In genomic region chr21:45543710-45544448, GRCh38 we compare ENCODE assay signal across 9 cellular contexts. TPM values are rescaled to one million over a fixed set of nuclear protein-coding genes. Genes with fewer than 3 reads are reported as not detected.
DNase-seq lines count a peak whose midpoint lies in the region; ATAC-seq, FAIRE-seq and TF ChIP-seq lines count a peak whose summit lies in the region.
"Had no signal": no experiment of that assay in that cellular context is flagged by ENCODE, and none has a peak within 500 bp of the region (broad histone marks: within the 10 kb centered on the region; RNA-seq: fewer than 3 reads in every experiment).

No MANE protein-coding gene starts in this region.

- H3K27ac ChIP-seq in BLaER1 (peak overlapping the region; percentile 85), HUES48 (ENCODE audit: low read depth, low read length) (peak overlapping the region; percentile 18), K562 (ENCODE audit: extremely low read depth, low read depth, low read length) (no peak overlapping the region), prostate gland (no peak overlapping the region)

- peak overlapping the region; percentile 85 for H3K9ac ChIP-seq in BLaER1
- H3K9ac ChIP-seq in HUES48 (ENCODE audit: low read depth, low read length), result no peak overlapping the region
- H3K9ac ChIP-seq in K562 (ENCODE audit: insufficient read depth in 1 of 2, low read depth in 2 of 2, low read length in 2 of 2), result peak overlapping the region in 1 of 2 experiments; percentile 75; a peak in 2 of 4 replicates

- no peak for TF ChIP-seq CTCF in K562 (IDR thresholded peaks at IDR 0.05 in 2 of 3, conservative IDR thresholded peaks at IDR 0.05 in 1 of 3; ENCODE audit: insufficient read depth in 2 of 3, low read depth in 1 of 3, low read length in 3 of 3)
- no peak for TF ChIP-seq CTCF in prostate gland (IDR thresholded peaks at IDR 0.05)

- intact Hi-C loops in K562 (cut with micrococcal nuclease), result loop anchor here (5.0 kb wide), 1 partner anchor 252 kb away; no protein-coding TSS in a partner anchor
- intact Hi-C loops in prostate gland (cut with DNase I), result no loop called here

- BruUV-seq in K562 (replicated peaks; lab: Mats Ljungman, UMichigan), result no TSS peak

- DNase-seq in K562 (ENCODE audit: extremely low read depth in 1 of 4, low spot score in 3 of 4) (no peak), myocyte (ENCODE audit: low read depth) (peak; percentile 28), prostate gland (ENCODE audit: low spot score) (no peak), NCI-H1092 (lab: John Stamatoyannopoulos, UW) (no peak), SK-N-DZ (ENCODE audit: low spot score) (no peak)
- DNase-seq: NCI-H1417 had no signal

- H3K4me1 ChIP-seq in BLaER1 (peaks cover 48% of the 10 kb centered on the region), HUES48 (ENCODE audit: control insufficient read depth, insufficient read depth, low read length) (0 out of 2 replicates have a peak, but pooled peaks cover 5% of the 10 kb centered on the region), K562 (replicated peaks in 1 of 2; ENCODE audit: control insufficient read depth in 2 of 2, insufficient read depth in 2 of 2, low read length in 2 of 2) (peaks cover 7 to 56% of the 10 kb centered on the region in 2 experiments; a peak in 4 of 5 replicates), prostate gland (replicated peaks) (peaks cover 4% of the 10 kb centered on the region)

- no peak for TF ChIP-seq POLR2A in K562 (conservative IDR thresholded peaks at IDR 0.05)
- no peak for TF ChIP-seq POLR2A in prostate gland (IDR thresholded peaks at IDR 0.05)

- peaks cover 28% of the 10 kb centered on the region for H3K79me2 ChIP-seq in K562 (ENCODE audit: control insufficient read depth, insufficient read depth, low read length)

- no peaks in the 10 kb centered on the region for H3K27me3 ChIP-seq in BLaER1
- no peaks in the 10 kb centered on the region for H3K27me3 ChIP-seq in HUES48 (ENCODE audit: control insufficient read depth, insufficient read depth, low read length)
- peaks cover 0 to 13% of the 10 kb centered on the region in 2 experiments; a peak in 4 of 5 replicates for H3K27me3 ChIP-seq in K562 (ENCODE audit: control insufficient read depth in 2 of 2, insufficient read depth in 2 of 2, low read length in 2 of 2)
- no peaks in the 10 kb centered on the region for H3K27me3 ChIP-seq in prostate gland (replicated peaks; ENCODE audit: insufficient read depth)

- H3K9me1 ChIP-seq in K562 (ENCODE audit: control insufficient read depth, insufficient read depth, low read length), result no peaks in the 10 kb centered on the region

- 62% methylated on average over 20 of the region's 23 CpGs for WGBS in K562 (ENCODE audit: insufficient coverage, low coverage, missing lambda C conversion rate)
- 81% methylated on average over 18 of the region's 23 CpGs for WGBS in prostate gland

- H3K36me3 ChIP-seq in BLaER1 (peaks cover 14% of the 10 kb centered on the region), HUES48 (ENCODE audit: control insufficient read depth, insufficient read depth, low read length) (no peaks in the 10 kb centered on the region), K562 (ENCODE audit: control insufficient read depth, insufficient read depth, low read length) (peaks cover 23% of the 10 kb centered on the region; the same call in 2 of the 3 replicates), prostate gland (no peaks in the 10 kb centered on the region)

- H3K4me2 ChIP-seq in BLaER1 (peak overlapping the region; percentile 99), K562 (ENCODE audit: insufficient read depth, low read length) (no peak overlapping the region)

- H4K20me1 ChIP-seq in BLaER1 (peaks cover 25% of the 10 kb centered on the region), K562 (replicated peaks; ENCODE audit: control insufficient read depth, insufficient read depth, low read length) (no peaks in the 10 kb centered on the region; the same call in 1 of the 2 replicates)

- H3K4me3 ChIP-seq in BLaER1 (peak overlapping the region; percentile 72), HUES48 (ENCODE audit: low read depth, low read length) (no peak overlapping the region), K562 (no peak overlapping the region), prostate gland (no peak overlapping the region)

- TF ChIP-seq RAD21 in K562 (CRISPR knock-in tag; conservative IDR thresholded peaks at IDR 0.05 in 1 of 2, IDR thresholded peaks at IDR 0.05 in 1 of 2), result no peak

- in situ Hi-C loops in K562 (cut with MboI), result no loop called here

- POLR2A ChIA-PET in K562 (lab: Yijun Ruan, JAX), result interaction anchor here (0.6 to 0.8 kb wide), 3 partner anchors 31 to 69 kb away, joined by 3 read pairs; no protein-coding TSS in a partner anchor

- H2AFZ ChIP-seq in K562 (ENCODE audit: low read depth, low read length), result no peak overlapping the region

- ATAC-seq in K562 (no peak), HG02970 (IDR thresholded peaks at IDR 0.05; ENCODE audit: low FRiP score, unreplicated experiment) (no peak)

- TF ChIP-seq EP300 in K562 (IDR thresholded peaks at IDR 0.05; ENCODE audit: low read length), result no peak

- FAIRE-seq in K562 (lab: Jason Lieb, UNC), result peak; percentile 26

- no peaks in the 10 kb centered on the region for H3K9me3 ChIP-seq in BLaER1
- no peaks in the 10 kb centered on the region for H3K9me3 ChIP-seq in HUES48 (ENCODE audit: control insufficient read depth, insufficient read depth, low read length)
- no peaks in the 10 kb centered on the region for H3K9me3 ChIP-seq in K562 (replicated peaks; ENCODE audit: control insufficient read depth, insufficient read depth, low read depth, low read length)
- no peaks in the 10 kb centered on the region for H3K9me3 ChIP-seq in prostate gland

- CTCF ChIA-PET in K562 (lab: Yijun Ruan, JAX; ENCODE audit: low intra/inter-chr PET ratio), result no interaction called here

TF ChIP-seq in K562, 482 proteins besides CTCF, POLR2A, EP300 and RAD21 (continues in another document):
- TF ChIP-seq CBFA2T3 (IDR thresholded peaks at IDR 0.05) (no peak), FOXJ3 (CRISPR knock-in tag; IDR thresholded peaks at IDR 0.05) (no peak), PPARD (CRISPR knock-in tag; IDR thresholded peaks at IDR 0.05) (no peak), RCOR1 (IDR thresholded peaks at IDR 0.05; ENCODE audit: borderline replicate concordance in 1 of 2, low read depth in 2 of 2, low read length in 2 of 2) (no peak), MIER1 (IDR thresholded peaks at IDR 0.05; ENCODE audit: low read depth) (no peak), MAFK (IDR thresholded peaks at IDR 0.05; ENCODE audit: low read length) (no peak), ZNF121 (CRISPR knock-in tag; conservative IDR thresholded peaks at IDR 0.05) (no peak), GTF2E2 (tag; IDR thresholded peaks at IDR 0.05) (no peak), CREB3 (tag; conservative IDR thresholded peaks at IDR 0.05; ENCODE audit: low read depth) (no peak), KAT7 (CRISPR knock-in tag; IDR thresholded peaks at IDR 0.05; ENCODE audit: borderline replicate concordance) (no peak), ZBED1 (IDR thresholded peaks at IDR 0.05) (no peak)
- TF ChIP-seq, protein P1, sequence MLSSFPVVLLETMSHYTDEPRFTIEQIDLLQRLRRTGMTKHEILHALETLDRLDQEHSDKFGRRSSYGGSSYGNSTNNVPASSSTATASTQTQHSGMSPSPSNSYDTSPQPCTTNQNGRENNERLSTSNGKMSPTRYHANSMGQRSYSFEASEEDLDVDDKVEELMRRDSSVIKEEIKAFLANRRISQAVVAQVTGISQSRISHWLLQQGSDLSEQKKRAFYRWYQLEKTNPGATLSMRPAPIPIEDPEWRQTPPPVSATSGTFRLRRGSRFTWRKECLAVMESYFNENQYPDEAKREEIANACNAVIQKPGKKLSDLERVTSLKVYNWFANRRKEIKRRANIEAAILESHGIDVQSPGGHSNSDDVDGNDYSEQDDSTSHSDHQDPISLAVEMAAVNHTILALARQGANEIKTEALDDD (IDR thresholded peaks at IDR 0.05), result no peak

RNA-seq across cellular contexts. Expression of gene SLC19A1, which starts 1.6 kb away (rescaled TPM):
- 43.8 and 108 TPM in 2 replicates for total RNA-seq in K562 (2011; cell fraction: chromatin; rRNA removed; ENCODE audit: low replicate concordance)
- 90.5 and 93.4 TPM in 2 replicates for total RNA-seq in K562 (2011; cell fraction: nucleolus; rRNA removed)
- 52.4 and 63.7 TPM in 2 replicates for total RNA-seq in K562 (2011; cell fraction: nucleoplasm; rRNA removed)
- total RNA-seq in K562 (2014; rRNA removed), result 34.7 and 41.3 TPM in 2 replicates
- total RNA-seq in K562 (2014; rRNA removed; fragmentation: Illumina TruSeq; extraction: Trizol), result 8.0 and 8.7 TPM in 2 replicates
- 18.8 and 21.4 TPM in 2 replicates for total RNA-seq in K562 (2015; rRNA removed; fragmentation: Illumina TruSeq; extraction: Trizol)
- total RNA-seq in K562 (2021), result 88.7 and 91.3 TPM in 2 replicates
- 11.5 and 24.6 TPM in 2 replicates for polyA plus RNA-seq in K562 (2011; rRNA removed)
- polyA plus RNA-seq in K562 (2011; cell fraction: cytosol; rRNA removed), result 20.4 and 78.6 TPM in 2 replicates
- 49.9 and 126 TPM in 2 replicates for polyA plus RNA-seq in K562 (2011; cell fraction: nucleus; rRNA removed)
- polyA plus RNA-seq in K562 (2012), result 20.5 and 34.6 TPM in 2 replicates
- polyA plus RNA-seq in K562 (2014; fragmentation: Illumina TruSeq; extraction: Trizol), result 12.0 and 24.5 TPM in 2 replicates
- 1 to 10 TPM in 1 of 2 experiments, under 1 TPM in 1; 0.65 to 2.3 TPM for polyA plus RNA-seq in K562 (2014; fragmentation: Nextera tagmentation; extraction: Ambion mirVana)
- 36.6 and 50.8 TPM in 2 replicates for polyA plus RNA-seq in K562 (2014; rRNA removed)
- polyA minus RNA-seq in K562 (2011; rRNA and poly(A)+ RNA removed), result 11.9 and 16.0 TPM in 2 replicates
- 41.4 and 45.6 TPM in 2 replicates for polyA minus RNA-seq in K562 (2011; cell fraction: cytosol; rRNA and poly(A)+ RNA removed)
- polyA minus RNA-seq in K562 (2011; cell fraction: nucleus; rRNA and poly(A)+ RNA removed), result 23.3 TPM in 2 replicates
- total RNA-seq in myocyte, result 5.2 and 8.2 TPM in 2 replicates
- polyA plus RNA-seq in myocyte (2012), result 9.8 TPM
- total RNA-seq in prostate gland, result 10 to 100 TPM; 12.2 to 15.5 TPM
- 19.8 TPM in 2 replicates for polyA plus RNA-seq in SK-N-DZ (2014; cell fraction: cytosol; rRNA removed)
- polyA plus RNA-seq in SK-N-DZ (2014; cell fraction: nucleus; rRNA removed), result 23.4 and 29.2 TPM in 2 replicates

Comparison
In these comparisons a context has a peak if more than half of its experiments do, and no peak if none do; other contexts are left out.
1. H3K27ac ChIP-seq: peak in BLaER1 (single experiment) and HUES48 (single experiment); none in K562 (single experiment) and prostate gland (0 of 2).